In the genomic region with DNA sequence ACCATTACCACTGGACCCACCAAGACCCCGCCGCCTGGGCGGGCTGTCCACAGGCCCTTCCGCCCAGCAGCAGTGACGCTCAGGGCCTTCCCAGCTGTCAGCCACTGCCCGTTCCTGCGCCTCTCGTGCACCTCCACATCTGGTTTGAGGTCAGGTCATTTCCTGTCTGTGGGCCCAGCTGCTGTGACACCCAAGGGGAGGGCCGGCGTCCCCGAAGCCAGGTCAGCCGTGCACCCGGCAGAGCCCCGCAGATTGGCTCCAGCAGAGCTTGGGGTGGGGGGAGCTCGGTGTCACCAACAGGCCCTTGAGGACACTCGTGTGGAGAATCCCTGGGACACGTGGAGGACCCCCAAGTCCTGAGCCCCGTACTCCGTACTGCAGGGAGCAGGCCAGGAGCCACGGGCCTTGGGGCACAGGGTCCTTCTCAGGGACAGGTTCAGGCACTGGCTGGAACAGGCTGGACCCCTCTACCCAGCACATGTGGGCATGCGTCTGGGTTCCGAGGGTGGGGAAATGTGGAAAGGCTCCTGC, we compare ENCODE assay signal across 8 cellular contexts. TPM values are rescaled to one million over a fixed set of nuclear protein-coding genes. Genes with fewer than 3 reads are reported as not detected.
DNase-seq lines count a peak whose midpoint lies in the region; ATAC-seq and TF ChIP-seq lines count a peak whose summit lies in the region.
"Had no signal": no experiment of that assay in that cellular context is flagged by ENCODE, and none has a peak within 500 bp of the region (broad histone marks: within the 10 kb centered on the region; RNA-seq: fewer than 3 reads in every experiment).

No MANE protein-coding gene starts in this region.

- H3K36me3 ChIP-seq in heart right ventricle, result peaks cover 0 to 64% (median 9%) of the 10 kb centered on the region in 9 donors

- WGBS in heart right ventricle, 2 donors, result 75 to 78% methylated on average over 22 of the region's 22 CpGs

- no peak overlapping the region for H3K27ac Mint-ChIP-seq in activated CD8-positive, alpha-beta T cell treated with anti-CD3 and anti-CD28 coated beads, Interleukin-2, amount 10 ng/mL, durations not matched to agents 7 days and 5 days
- no peak overlapping the region for H3K27ac Mint-ChIP-seq in osteocyte (ENCODE audit: unreplicated experiment)

- peaks cover 10 to 27% (median 20%) of the 10 kb centered on the region in 9 donors for H3K4me1 ChIP-seq in heart right ventricle

- no peaks in the 10 kb centered on the region for H3K27me3 Mint-ChIP-seq in activated CD8-positive, alpha-beta T cell treated with anti-CD3 and anti-CD28 coated beads, Interleukin-2, amount 10 ng/mL, durations not matched to agents 7 days and 5 days (ENCODE audit: low read depth)
- H3K27me3 Mint-ChIP-seq in osteocyte (ENCODE audit: unreplicated experiment), result no peaks in the 10 kb centered on the region
- no peaks in the 10 kb centered on the region for H3K27me3 Mint-ChIP-seq in activated T-cell treated with anti-CD3 and anti-CD28 coated beads, Interleukin-2, amount 50 U/mL, for 4 hours (ENCODE audit: low read depth)

- no peaks in the 10 kb centered on the region for H3K9me3 Mint-ChIP-seq in activated CD8-positive, alpha-beta T cell treated with anti-CD3 and anti-CD28 coated beads, Interleukin-2, amount 10 ng/mL, durations not matched to agents 7 days and 5 days (ENCODE audit: insufficient read depth)
- H3K9me3 Mint-ChIP-seq in osteocyte (ENCODE audit: unreplicated experiment), result no peaks in the 10 kb centered on the region
- no peaks in the 10 kb centered on the region for H3K9me3 Mint-ChIP-seq in activated T-cell treated with anti-CD3 and anti-CD28 coated beads, Interleukin-2, amount 50 U/mL, for 4 hours

- no peak overlapping the region for H3K4me3 ChIP-seq in heart right ventricle
- H3K4me3 ChIP-seq: coronary artery had no signal

- ATAC-seq in Right ventricle myocardium superior (ENCODE audit: poor library complexity), result no peak
- no peak for ATAC-seq in heart right ventricle
- ATAC-seq in activated CD8-positive, alpha-beta T cell treated with anti-CD3 and anti-CD28 coated beads, Interleukin-2, amount 10 ng/mL, durations not matched to agents 7 days and 5 days, result no peak
- ATAC-seq in activated T-cell treated with anti-CD3 and anti-CD28 coated beads, Interleukin-2, amount 50 U/mL, for 4 hours, result no peak

- H3K4me3 Mint-ChIP-seq in activated CD8-positive, alpha-beta T cell treated with anti-CD3 and anti-CD28 coated beads, Interleukin-2, amount 10 ng/mL, durations not matched to agents 7 days and 5 days, result no peak overlapping the region
- no peak overlapping the region for H3K4me3 Mint-ChIP-seq in osteocyte (ENCODE audit: unreplicated experiment)
- no peak overlapping the region for H3K4me3 Mint-ChIP-seq in activated T-cell treated with anti-CD3 and anti-CD28 coated beads, Interleukin-2, amount 50 U/mL, for 4 hours

- peaks cover 15% of the 10 kb centered on the region for H3K36me3 Mint-ChIP-seq in activated CD8-positive, alpha-beta T cell treated with anti-CD3 and anti-CD28 coated beads, Interleukin-2, amount 10 ng/mL, durations not matched to agents 7 days and 5 days (ENCODE audit: low read depth)
- peaks cover 13% of the 10 kb centered on the region for H3K36me3 Mint-ChIP-seq in osteocyte (ENCODE audit: unreplicated experiment)
- peaks cover 5% of the 10 kb centered on the region for H3K36me3 Mint-ChIP-seq in activated T-cell treated with anti-CD3 and anti-CD28 coated beads, Interleukin-2, amount 50 U/mL, for 4 hours (ENCODE audit: insufficient read depth)

- intact Hi-C loops in Right ventricle myocardium superior (cut with DNase I) (no loop called here), heart right ventricle (cut with DNase I) (no loop called here)

- POLR2A ChIA-PET in activated CD8-positive, alpha-beta T cell treated with anti-CD3 and anti-CD28 coated beads, Interleukin-2, amount 10 ng/mL, durations not matched to agents 7 days and 5 days (lab: Charles Lee), result no interaction called here

- H3K9me3 ChIP-seq in heart right ventricle, result no peaks in the 10 kb centered on the region

- TF ChIP-seq CTCF in heart right ventricle (IDR thresholded peaks at IDR 0.05) (no peak), osteocyte (IDR thresholded peaks at IDR 0.05) (no peak)

- H3K4me1 Mint-ChIP-seq in activated CD8-positive, alpha-beta T cell treated with anti-CD3 and anti-CD28 coated beads, Interleukin-2, amount 10 ng/mL, durations not matched to agents 7 days and 5 days (ENCODE audit: low read depth), result peaks cover 32% of the 10 kb centered on the region
- H3K4me1 Mint-ChIP-seq in osteocyte (ENCODE audit: unreplicated experiment), result peaks cover 9% of the 10 kb centered on the region
- H3K4me1 Mint-ChIP-seq in activated T-cell treated with anti-CD3 and anti-CD28 coated beads, Interleukin-2, amount 50 U/mL, for 4 hours (ENCODE audit: low read depth), result peaks cover 16% of the 10 kb centered on the region

- no peaks in the 10 kb centered on the region for H3K27me3 ChIP-seq in heart right ventricle

- no peak overlapping the region for H3K27ac ChIP-seq in heart right ventricle
- H3K27ac ChIP-seq: coronary artery had no signal

- CTCF ChIA-PET in activated CD8-positive, alpha-beta T cell treated with anti-CD3 and anti-CD28 coated beads, Interleukin-2, amount 10 ng/mL, durations not matched to agents 7 days and 5 days (lab: Charles Lee), result interaction anchor here (0.8 to 1.2 kb wide), 2 partner anchors 97 to 120 kb away, joined by 3 to 4 read pairs; a partner anchor contains a TSS

- DNase-seq in Right ventricle myocardium superior (peak; percentile 44), heart right ventricle (no peak), osteocyte (ENCODE audit: extremely low spot score, unreplicated experiment) (no peak)
- DNase-seq in activated CD8-positive, alpha-beta T cell treated with anti-CD3 and anti-CD28 coated beads, Interleukin-2, amount 10 ng/mL, durations not matched to agents 7 days and 5 days, result peak; percentile 75
- DNase-seq in stimulated activated CD8-positive, alpha-beta memory T cell treated with anti-CD3 and anti-CD28 coated beads, Interleukin-4, amount 100 ng/mL, for 48 hours, result peak; percentile 53
- DNase-seq in activated T-cell treated with anti-CD3 and anti-CD28 coated beads, Interleukin-2, amount 50 U/mL, for 4 hours, result no peak
- DNase-seq: NCI-H510A treated with DMSO at 0.1 percent for 48 hours had no signal

RNA-seq across cellular contexts. Expression of a gene that starts 4.8 kb away (rescaled TPM):
- total RNA-seq in Right ventricle myocardium superior (4.1 TPM), heart right ventricle (1 to 10 TPM; 1.9 to 4.1 (median 2.9) TPM), osteocyte (9.5 and 12.3 TPM in 2 replicates)
- 10 to 100 TPM in 1 of 2 donors, 1 to 10 TPM in 1; 3.2 to 13.0 TPM for polyA plus RNA-seq in heart right ventricle
- total RNA-seq in activated CD8-positive, alpha-beta T cell treated with anti-CD3 and anti-CD28 coated beads, Interleukin-2, amount 10 ng/mL, durations not matched to agents 7 days and 5 days, result 1 to 10 TPM; 6.1 to 7.0 TPM
- total RNA-seq in activated T-cell treated with anti-CD3 and anti-CD28 coated beads, Interleukin-2, amount 50 U/mL, for 4 hours, result 10 to 100 TPM; 13.6 to 16.4 (median 14.3) TPM

RNA-seq across cellular contexts. Expression of a gene that starts 10.2 kb away (rescaled TPM):
- total RNA-seq in Right ventricle myocardium superior, result 20.7 TPM
- 10 to 100 TPM; 14.7 to 31.4 (median 21.6) TPM for total RNA-seq in heart right ventricle
- 10 to 100 TPM; 35.9 to 63.4 TPM for polyA plus RNA-seq in heart right ventricle
- 10 to 100 TPM; 76.0 to 77.1 TPM for total RNA-seq in activated CD8-positive, alpha-beta T cell treated with anti-CD3 and anti-CD28 coated beads, Interleukin-2, amount 10 ng/mL, durations not matched to agents 7 days and 5 days
- total RNA-seq in osteocyte, result 67.2 and 91.5 TPM in 2 replicates
- 10 to 100 TPM; 76.3 to 82.5 (median 81.9) TPM for total RNA-seq in activated T-cell treated with anti-CD3 and anti-CD28 coated beads, Interleukin-2, amount 50 U/mL, for 4 hours

RNA-seq across cellular contexts. Expression of a gene that starts 24.0 kb away (rescaled TPM):
- total RNA-seq in Right ventricle myocardium superior, result 11.2 TPM
- total RNA-seq in heart right ventricle, result 10 to 100 TPM in 9 of 10 donors, 1 to 10 TPM in 1; 9.3 to 15.6 (median 11.8) TPM
- polyA plus RNA-seq in heart right ventricle, result 10 to 100 TPM in 1 of 2 donors, 1 to 10 TPM in 1; 7.0 to 41.0 TPM
- total RNA-seq in activated CD8-positive, alpha-beta T cell treated with anti-CD3 and anti-CD28 coated beads, Interleukin-2, amount 10 ng/mL, durations not matched to agents 7 days and 5 days, result 1 to 10 TPM; 6.6 to 7.5 TPM
- total RNA-seq in osteocyte, result 22.0 TPM in 2 replicates
- 1 to 10 TPM; 2.2 to 4.8 (median 2.9) TPM for total RNA-seq in activated T-cell treated with anti-CD3 and anti-CD28 coated beads, Interleukin-2, amount 50 U/mL, for 4 hours

RNA-seq across cellular contexts. Expression of a gene that starts 24.7 kb away (rescaled TPM):
- total RNA-seq in Right ventricle myocardium superior (10.2 TPM), heart right ventricle (10 to 100 TPM in 9 of 10 donors, 1 to 10 TPM in 1; 8.2 to 16.0 (median 12.8) TPM), osteocyte (21.3 and 23.0 TPM in 2 replicates)
- polyA plus RNA-seq in heart right ventricle, result 10 to 100 TPM; 12.2 to 29.3 TPM
- 10 to 100 TPM; 67.5 to 69.6 TPM for total RNA-seq in activated CD8-positive, alpha-beta T cell treated with anti-CD3 and anti-CD28 coated beads, Interleukin-2, amount 10 ng/mL, durations not matched to agents 7 days and 5 days
- 10 to 100 TPM; 33.1 to 40.7 (median 35.5) TPM for total RNA-seq in activated T-cell treated with anti-CD3 and anti-CD28 coated beads, Interleukin-2, amount 50 U/mL, for 4 hours

RNA-seq across cellular contexts. Expression of a gene that starts 39.0 kb away (rescaled TPM):
- total RNA-seq in Right ventricle myocardium superior (1.9 TPM), heart right ventricle (1 to 10 TPM in 9 of 10 donors, under 1 TPM in 1; 0.76 to 4.6 (median 2.4) TPM), osteocyte (15.8 and 18.3 TPM in 2 replicates)
- polyA plus RNA-seq in heart right ventricle, result 1 to 10 TPM; 4.1 TPM
- 10 to 100 TPM; 13.2 to 16.1 TPM for total RNA-seq in activated CD8-positive, alpha-beta T cell treated with anti-CD3 and anti-CD28 coated beads, Interleukin-2, amount 10 ng/mL, durations not matched to agents 7 days and 5 days
- 10 to 100 TPM in 1 of 3 donors, 1 to 10 TPM in 2; 7.5 to 11.8 (median 8.0) TPM for total RNA-seq in activated T-cell treated with anti-CD3 and anti-CD28 coated beads, Interleukin-2, amount 50 U/mL, for 4 hours

Comparison
In these comparisons a context has a peak if more than half of its experiments do, and no peak if none do; other contexts are left out.
1. DNase-seq: peak in Right ventricle myocardium superior (single experiment), activated CD8-positive, alpha-beta T cell treated with anti-CD3 and anti-CD28 coated beads, Interleukin-2, amount 10 ng/mL, durations not matched to agents 7 days and 5 days (single experiment) and stimulated activated CD8-positive, alpha-beta memory T cell treated with anti-CD3 and anti-CD28 coated beads, Interleukin-4, amount 100 ng/mL, for 48 hours (single experiment); none in heart right ventricle (0 of 2), osteocyte (single experiment) and activated T-cell treated with anti-CD3 and anti-CD28 coated beads, Interleukin-2, amount 50 U/mL, for 4 hours (single experiment).